In the genomic region with DNA sequence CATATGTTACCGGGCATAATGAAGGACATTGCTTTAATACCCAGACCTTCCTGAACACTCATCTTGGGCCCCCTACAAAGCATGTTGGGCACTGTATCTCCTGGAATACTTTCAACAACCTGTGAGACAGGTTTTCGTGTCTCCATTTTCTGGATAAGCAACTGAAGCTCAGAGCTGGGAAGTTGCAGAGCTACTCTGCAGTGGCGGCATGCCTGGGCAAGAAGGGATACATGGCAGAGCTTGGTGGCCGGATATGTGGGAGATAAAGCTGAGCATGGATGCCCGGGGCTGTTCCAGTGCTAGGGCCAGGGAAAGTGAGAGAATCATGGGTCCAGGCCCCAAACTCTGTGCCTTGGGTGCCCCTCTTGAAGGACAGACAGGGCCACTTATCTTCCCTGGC, we compare ENCODE assay signal across 22 cellular contexts.
"Had no signal": no experiment of that assay in that cellular context is flagged by ENCODE, and none has a peak within 500 bp of the region (broad histone marks: within the 10 kb centered on the region; RNA-seq: fewer than 3 reads in every experiment).

No MANE protein-coding gene starts in this region.

- H3K4me3 ChIP-seq: dorsolateral prefrontal cortex, esophagus squamous epithelium, lung, mucosa of descending colon, sigmoid colon, stomach, thyroid gland had no signal

- H3K36me3 ChIP-seq: esophagus squamous epithelium, sigmoid colon, stomach, thyroid gland had no signal

- H3K9me3 ChIP-seq: esophagus squamous epithelium, mucosa of descending colon, sigmoid colon, stomach, thyroid gland had no signal

- FAIRE-seq: colon, frontal cortex had no signal

- H3K79me2 ChIP-seq: parathyroid adenoma had no signal

- DNase-seq: dorsolateral prefrontal cortex; effector CD4-positive, alpha-beta T cell; esophagus squamous epithelium; immature natural killer cell; islet precursor cell; left ventricle myocardium superior; mesenchymal stem cell; mucosa of descending colon; naive B cell; right cardiac atrium; sigmoid colon; stimulated activated CD4-positive, alpha-beta T cell treated with anti-CD3 and anti-CD28 coated beads, Interleukin-2, amount 100 ng/mL, for 24 hours; stimulated activated CD4-positive, alpha-beta T cell treated with anti-CD3 and anti-CD28 coated beads, Interleukin-4, amount 100 ng/mL, for 24 hours; stimulated activated naive CD4-positive, alpha-beta T cell treated with Interleukin-2 at 50 U/mL for 16 hours; stomach; thyroid gland; trophoblast cell had no signal

- H3K9ac ChIP-seq: parathyroid adenoma had no signal

- H3K27ac ChIP-seq: dorsolateral prefrontal cortex, parathyroid adenoma, sigmoid colon, stomach, thyroid gland had no signal

- H3K27me3 ChIP-seq: esophagus squamous epithelium, sigmoid colon, thyroid gland had no signal

- ATAC-seq: left ventricle myocardium superior; mucosa of descending colon; natural killer cell treated with Interleukin-12 subunit alpha and Interleukin-12 subunit beta and Interleukin-15 and Interleukin-18, amount 100 ng/mL, for 72 hours; right cardiac atrium had no signal

- H2AFZ ChIP-seq: parathyroid adenoma had no signal

- H3K4me1 ChIP-seq: parathyroid adenoma, sigmoid colon, stomach, thyroid gland had no signal
